ENCODE assay signal across 13 cellular contexts in genomic region chr20:60327971-60328660, GRCh38.
DNase-seq lines count a peak whose midpoint lies in the region; ATAC-seq and TF ChIP-seq lines count a peak whose summit lies in the region.
"Had no signal": no experiment of that assay in that cellular context is flagged by ENCODE, and none has a peak within 500 bp of the region (broad histone marks: within the 10 kb centered on the region; RNA-seq: fewer than 3 reads in every experiment).

No MANE protein-coding gene starts in this region.

- TF ChIP-seq POLR2A in IMR-90 (IDR thresholded peaks at IDR 0.05; ENCODE audit: low read depth, low read length): no peak

- H3K14ac ChIP-seq in IMR-90 (replicated peaks; ENCODE audit: low read depth, low read length): no peak overlapping the region
- no peak overlapping the region for H3K14ac ChIP-seq in trophoblast cell (ENCODE audit: low read length)

- no peak overlapping the region for H3K56ac ChIP-seq in IMR-90 (ENCODE audit: extremely low read depth, insufficient read depth, low read length)

- H3K4me3 ChIP-seq in DND-41 (ENCODE audit: low read depth in 1 of 2, low read length in 2 of 2): no peak overlapping the region
- H3K4me3 ChIP-seq in IMR-90 (ENCODE audit: insufficient read depth, low read depth, low read length): no peak overlapping the region
- no peak overlapping the region for H3K4me3 ChIP-seq in trophoblast cell (ENCODE audit: low read depth, low read length)
- H3K4me3 ChIP-seq: BLaER1 treated with 17β-estradiol and CSF1 and Interleukin-3, amounts not matched to agents 10 nM and 100 nM had no signal

- POLR2A ChIA-PET in IMR-90 (lab: Charles Lee; ENCODE audit: unreplicated experiment): no interaction called here

- H4K20me1 ChIP-seq in DND-41 (ENCODE audit: insufficient read depth, low read length): peaks cover 3% of the 10 kb centered on the region; the same call in 1 of the 2 replicates
- no peaks in the 10 kb centered on the region for H4K20me1 ChIP-seq in IMR-90 (ENCODE audit: insufficient read depth, low read length)

- no peak for TF ChIP-seq RAD21 in IMR-90 (IDR thresholded peaks at IDR 0.05; ENCODE audit: low read length)

- CTCF ChIA-PET in IMR-90 (lab: Yijun Ruan, JAX): no interaction called here

- H3K4me2 ChIP-seq in DND-41 (ENCODE audit: insufficient read depth, low read length) (no peak overlapping the region), IMR-90 (ENCODE audit: low read depth, low read length) (no peak overlapping the region), trophoblast cell (ENCODE audit: low read length) (no peak overlapping the region)
- H3K4me2 ChIP-seq: BLaER1 treated with 17β-estradiol and CSF1 and Interleukin-3, amounts not matched to agents 10 nM and 100 nM had no signal

- no peaks in the 10 kb centered on the region for H3K4me1 ChIP-seq in DND-41 (ENCODE audit: insufficient read depth, low read length)
- H3K4me1 ChIP-seq in IMR-90 (ENCODE audit: control insufficient read depth, insufficient read depth, low read length): no peaks in the 10 kb centered on the region
- peaks cover 2 to 10% of the 10 kb centered on the region in 2 experiments for H3K4me1 ChIP-seq in trophoblast cell (ENCODE audit: control insufficient read depth in 1 of 2, insufficient read depth in 2 of 2, low read length in 2 of 2)

- no peak overlapping the region for H3K9ac ChIP-seq in DND-41 (ENCODE audit: low read depth, low read length)
- no peak overlapping the region for H3K9ac ChIP-seq in IMR-90 (ENCODE audit: low read depth, low read length)
- no peak overlapping the region for H3K9ac ChIP-seq in trophoblast cell (ENCODE audit: low read length)
- H3K9ac ChIP-seq: BLaER1 treated with 17β-estradiol and CSF1 and Interleukin-3, amounts not matched to agents 10 nM and 100 nM had no signal

- H3K27me3 ChIP-seq in DND-41 (ENCODE audit: insufficient read depth, low read length, poor library complexity) (no peaks in the 10 kb centered on the region), IMR-90 (ENCODE audit: control insufficient read depth, insufficient read depth, low read length) (no peaks in the 10 kb centered on the region), trophoblast cell (ENCODE audit: insufficient read depth, low read length) (no peaks in the 10 kb centered on the region)
- H3K27me3 ChIP-seq: BLaER1 treated with 17β-estradiol and CSF1 and Interleukin-3, amounts not matched to agents 10 nM and 100 nM had no signal

- H3K9me1 ChIP-seq in IMR-90 (ENCODE audit: insufficient read depth, low read length): no peaks in the 10 kb centered on the region

- in situ Hi-C loops in IMR-90 (cut with MboI; ENCODE audit: low sequenced_read_pairs): no loop called here

- H3K23ac ChIP-seq in IMR-90 (ENCODE audit: low read depth, low read length) (no peak overlapping the region), trophoblast cell (ENCODE audit: low read length) (no peak overlapping the region)

- no peak overlapping the region for H2BK20ac ChIP-seq in IMR-90 (ENCODE audit: low read depth, low read length)

- intact Hi-C loops in IMR-90 (cut with micrococcal nuclease): no loop called here

- H4K12ac ChIP-seq in trophoblast cell (ENCODE audit: low read depth, low read length): no peak overlapping the region

- no peak overlapping the region for H4K5ac ChIP-seq in IMR-90 (ENCODE audit: low read depth, low read length)

- H3K36me3 ChIP-seq in DND-41 (ENCODE audit: insufficient read depth, low read length) (peaks cover 69% of the 10 kb centered on the region), IMR-90 (ENCODE audit: control insufficient read depth, insufficient read depth, low read length) (no peaks in the 10 kb centered on the region), trophoblast cell (ENCODE audit: control insufficient read depth in 1 of 2, insufficient read depth in 2 of 2, low read length in 2 of 2) (no peaks in the 10 kb centered on the region)

- H2BK12ac ChIP-seq in trophoblast cell (ENCODE audit: low read length): no peak overlapping the region

- dilution Hi-C loops in IMR-90 (cut with HindIII; ENCODE audit: low sequenced_read_pairs, unreplicated experiment): no loop called here

- H3K79me1 ChIP-seq in IMR-90 (ENCODE audit: low read depth in 1 of 2, low read length in 2 of 2): no peaks in the 10 kb centered on the region
- no peaks in the 10 kb centered on the region for H3K79me1 ChIP-seq in trophoblast cell (ENCODE audit: low read length)

- H4K8ac ChIP-seq in IMR-90 (ENCODE audit: low read depth in 2 of 2, low read length in 2 of 2) (no peak overlapping the region), trophoblast cell (ENCODE audit: low read depth, low read length) (no peak overlapping the region)

- DNase-seq in DND-41 (no peak), IMR-90 (peak; percentile 7), SW480 (ENCODE audit: low spot score) (peak; percentile 77), trophoblast cell (peak; percentile 60 to 71), NCI-H774 (lab: John Stamatoyannopoulos, UW) (no peak), SIG-M5 treated with dmso at 0.1 percent for 504 hours (lab: John Stamatoyannopoulos, UW; ENCODE audit: unreplicated experiment) (no peak)
- DNase-seq: ACHN; CD4-positive, CD25-positive, alpha-beta regulatory T cell; DMS53; HCEC 1CT; HFFc6 had no signal

- H2BK120ac ChIP-seq in IMR-90 (ENCODE audit: low read depth, low read length): no peak overlapping the region
- no peak overlapping the region for H2BK120ac ChIP-seq in trophoblast cell (ENCODE audit: insufficient read depth, low read length, poor library complexity)

- H3K79me2 ChIP-seq in DND-41 (ENCODE audit: insufficient read depth, low read length) (peaks cover 8% of the 10 kb centered on the region), trophoblast cell (ENCODE audit: control insufficient read depth, insufficient read depth, low read length, poor library complexity) (no peaks in the 10 kb centered on the region)

- H3K18ac ChIP-seq in IMR-90 (ENCODE audit: low read depth, low read length) (no peak overlapping the region), trophoblast cell (ENCODE audit: low read length) (no peak overlapping the region)

- no peak overlapping the region for H2AK5ac ChIP-seq in IMR-90 (ENCODE audit: low read depth, low read length)
- no peak overlapping the region for H2AK5ac ChIP-seq in trophoblast cell (ENCODE audit: low read length)

- TF ChIP-seq CTCF in DND-41 (IDR thresholded peaks at IDR 0.05; ENCODE audit: borderline replicate concordance, extremely low read depth, low read length, poor library complexity, severe bottlenecking) (no peak), IMR-90 (conservative IDR thresholded peaks at IDR 0.05; ENCODE audit: low read depth, low read length) (no peak)

- WGBS in IMR-90 (ENCODE audit: extremely low coverage in 2 of 2, insufficient read length in 1 of 2), 2 experiments: 42% methylated on average over 2 of the region's 4 CpGs; no CpG with 5 or more reads in 1 of the 2 experiments
- no CpG with 5 or more reads among the region's 4 CpGs for WGBS in trophoblast cell (ENCODE audit: extremely low coverage, insufficient coverage, insufficient read length)

- no peaks in the 10 kb centered on the region for H3K9me3 ChIP-seq in DND-41 (ENCODE audit: insufficient read depth, low read length, severe bottlenecking)
- H3K9me3 ChIP-seq in IMR-90 (ENCODE audit: control insufficient read depth, insufficient read depth, low read length): peaks cover 5% of the 10 kb centered on the region; the same call in 1 of the 2 replicates
- peaks cover under 1% of the 10 kb centered on the region for H3K9me3 ChIP-seq in trophoblast cell (ENCODE audit: insufficient read depth, low read depth, low read length)
- H3K9me3 ChIP-seq: BLaER1 treated with 17β-estradiol and CSF1 and Interleukin-3, amounts not matched to agents 10 nM and 100 nM had no signal

- ATAC-seq in DND-41 (ENCODE audit: insufficient read depth, low read depth): no peak
- ATAC-seq in IMR-90 (ENCODE audit: low read depth): no peak
- ATAC-seq in HG02981 (IDR thresholded peaks at IDR 0.05; ENCODE audit: unreplicated experiment): no peak

- H4K91ac ChIP-seq in IMR-90 (ENCODE audit: insufficient read depth, low read depth, low read length) (no peak overlapping the region), trophoblast cell (ENCODE audit: low read depth, low read length) (no peak overlapping the region)

- no peak overlapping the region for H2AFZ ChIP-seq in DND-41 (ENCODE audit: low read depth, low read length)
- no peak overlapping the region for H2AFZ ChIP-seq in IMR-90 (replicated peaks; ENCODE audit: low read length, poor library complexity)
- H2AFZ ChIP-seq in trophoblast cell (ENCODE audit: insufficient read depth, low read length, poor library complexity): no peak overlapping the region

- H3K4ac ChIP-seq in IMR-90 (ENCODE audit: low read depth, low read length) (no peak overlapping the region), trophoblast cell (ENCODE audit: low read depth, low read length) (no peak overlapping the region)

- H2BK5ac ChIP-seq in IMR-90 (ENCODE audit: low read depth, low read length, poor library complexity, severe bottlenecking) (no peak overlapping the region), trophoblast cell (ENCODE audit: low read depth, low read length, poor library complexity) (no peak overlapping the region)

- BruUV-seq in IMR-90 (replicated peaks; lab: Mats Ljungman, UMichigan): no TSS peak

- H3K27ac ChIP-seq in DND-41 (ENCODE audit: low read length): peak overlapping the region; percentile 2; the same call in 1 of the 2 replicates
- no peak overlapping the region for H3K27ac ChIP-seq in IMR-90 (ENCODE audit: insufficient read depth, low read length)
- H3K27ac ChIP-seq in trophoblast cell (ENCODE audit: low read depth, low read length): no peak overlapping the region
- H3K27ac ChIP-seq: BLaER1 treated with 17β-estradiol and CSF1 and Interleukin-3, amounts not matched to agents 10 nM and 100 nM had no signal

- H2BK15ac ChIP-seq in IMR-90 (ENCODE audit: low read depth, low read length): no peak overlapping the region

- no peak overlapping the region for H2AK9ac ChIP-seq in IMR-90 (replicated peaks; ENCODE audit: low read depth, low read length, poor library complexity)

TF ChIP-seq in IMR-90, 13 proteins besides CTCF, POLR2A, EP300 and RAD21 (continues in another document):
- no peak for TF ChIP-seq MAFK (IDR thresholded peaks at IDR 0.05; ENCODE audit: low read depth, low read length)
- no peak for TF ChIP-seq SMC3 (IDR thresholded peaks at IDR 0.05; ENCODE audit: low read depth, low read length)
- no peak for TF ChIP-seq ELK1 (IDR thresholded peaks at IDR 0.05; ENCODE audit: borderline replicate concordance, low read depth, low read length)
- no peak for TF ChIP-seq NFE2L2 (IDR thresholded peaks at IDR 0.05; ENCODE audit: low read depth, low read length)
- TF ChIP-seq MAZ (IDR thresholded peaks at IDR 0.05; ENCODE audit: borderline replicate concordance, low read depth, low read length): no peak

Comparison
In these comparisons a context has a peak if more than half of its experiments do, and no peak if none do; other contexts are left out.
1. DNase-seq: peak in IMR-90 (single experiment), SW480 (single experiment) and trophoblast cell (2 of 2); none in DND-41 (single experiment), NCI-H774 (single experiment) and SIG-M5 treated with dmso at 0.1 percent for 504 hours (single experiment).